Comparison of ENCODE assay signal across 12 cellular contexts in the genomic region with DNA sequence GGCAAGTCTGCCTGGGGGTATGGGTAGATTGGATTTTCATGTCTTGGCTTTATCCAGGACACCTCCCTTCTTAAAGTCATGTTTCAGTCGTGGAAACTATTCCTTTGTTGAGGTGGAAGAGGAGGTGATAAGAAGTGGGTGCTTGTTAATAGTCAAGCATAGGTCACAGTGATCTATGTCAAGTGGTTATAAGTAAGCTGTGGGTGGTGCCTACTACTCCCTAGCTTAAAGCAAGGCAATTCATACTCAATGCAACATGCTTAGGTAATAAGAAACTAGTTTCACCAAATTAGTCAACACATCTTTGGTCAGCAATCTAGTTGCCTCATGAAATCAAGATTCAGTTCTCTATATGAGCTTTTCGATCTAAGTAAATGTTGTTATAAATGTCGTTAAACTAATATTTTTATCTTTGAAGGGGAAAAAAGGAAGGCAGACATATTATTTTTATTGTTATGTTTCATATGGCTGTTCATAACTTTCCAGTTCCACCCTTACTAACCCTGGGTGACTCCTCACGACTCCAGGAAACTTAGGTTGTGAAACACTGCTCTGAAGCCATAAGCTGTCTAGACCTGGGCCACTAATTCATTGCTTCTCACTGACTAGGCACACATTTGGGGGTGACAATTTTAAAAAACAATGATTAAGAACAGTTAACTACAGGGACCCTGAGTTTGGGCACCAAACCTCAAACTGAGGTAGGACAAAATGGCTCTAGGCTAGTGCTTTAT. TPM values are rescaled to one million over a fixed set of nuclear protein-coding genes. Genes with fewer than 3 reads are reported as not detected.
DNase-seq lines count a peak whose midpoint lies in the region; ATAC-seq, FAIRE-seq and TF ChIP-seq lines count a peak whose summit lies in the region.
"Had no signal": no experiment of that assay in that cellular context is flagged by ENCODE, and none has a peak within 500 bp of the region (broad histone marks: within the 10 kb centered on the region; RNA-seq: fewer than 3 reads in every experiment).

No MANE protein-coding gene starts in this region.

- H3K79me2 ChIP-seq in GM12878 (ENCODE audit: control insufficient read depth, insufficient read depth, low read length), result no peaks in the 10 kb centered on the region

- FAIRE-seq in GM18507 (lab: Jason Lieb, UNC), result peak; percentile 50
- FAIRE-seq in GM12878 (lab: Jason Lieb, UNC), result peak; percentile 27
- no peak for FAIRE-seq in urothelium cell line (lab: Jason Lieb, UNC)

- H3K4me2 ChIP-seq in GM12878 (ENCODE audit: control insufficient read depth, insufficient read depth), result no peak overlapping the region
- H3K4me2 ChIP-seq: BLaER1 had no signal

- H3K4me3 ChIP-seq in GM12878 (no peak overlapping the region), endodermal cell (ENCODE audit: low read length) (no peak overlapping the region)
- H3K4me3 ChIP-seq: BLaER1, cardiac muscle cell had no signal

- H2AFZ ChIP-seq in GM12878 (ENCODE audit: control insufficient read depth, low read depth, low read length), result no peak overlapping the region

- CTCF ChIA-PET in GM12878 (lab: Yijun Ruan, JAX), result no interaction called here

- intact Hi-C loops in GM12878 (cut with micrococcal nuclease; ENCODE audit: unreplicated experiment), result no loop called here

- H3K27me3 Mint-ChIP-seq in endodermal cell (ENCODE audit: insufficient read depth), result no peaks in the 10 kb centered on the region

- TF ChIP-seq CTCF in GM12878 (IDR thresholded peaks at IDR 0.05 in 2 of 3, conservative IDR thresholded peaks at IDR 0.05 in 1 of 3; ENCODE audit: control insufficient read depth in 2 of 3, extremely low read depth in 1 of 3, insufficient read depth in 1 of 3, low read depth in 3 of 3, low read length in 3 of 3) (no peak), endodermal cell (conservative IDR thresholded peaks at IDR 0.05) (no peak)

- peak; percentile 50 for ATAC-seq in GM21390 (IDR thresholded peaks at IDR 0.05; ENCODE audit: unreplicated experiment)
- peak; percentile 71 for ATAC-seq in HG03159 (IDR thresholded peaks at IDR 0.05; ENCODE audit: unreplicated experiment)
- ATAC-seq in GM12878, result peak; percentile 54

- H3K4me1 Mint-ChIP-seq in endodermal cell, result peaks cover 22% of the 10 kb centered on the region

- H3K27ac ChIP-seq in GM12878 (ENCODE audit: control insufficient read depth, insufficient read depth) (no peak overlapping the region), endodermal cell (ENCODE audit: low read depth, low read length) (no peak overlapping the region)
- H3K27ac ChIP-seq: BLaER1, cardiac muscle cell had no signal

- in situ Hi-C loops in GM12878 (cut with MboI), result no loop called here

- no TSS peak for BruUV-seq in GM12878 (replicated peaks; lab: Mats Ljungman, UMichigan)

- peaks cover 3% of the 10 kb centered on the region for H3K9me3 Mint-ChIP-seq in endodermal cell

- no peak overlapping the region for H3K9ac ChIP-seq in GM12878 (ENCODE audit: control insufficient read depth, insufficient read depth, low read length)
- H3K9ac ChIP-seq in endodermal cell (ENCODE audit: extremely low read depth, low read length, poor library complexity, severe bottlenecking), result no peak overlapping the region
- H3K9ac ChIP-seq: BLaER1 had no signal

- H3K36me3 ChIP-seq in GM12878 (ENCODE audit: control insufficient read depth in 2 of 2, insufficient read depth in 2 of 2, low read length in 1 of 2) (no peaks in the 10 kb centered on the region), endodermal cell (ENCODE audit: control insufficient read depth, insufficient read depth, low read length) (no peaks in the 10 kb centered on the region)
- H3K36me3 ChIP-seq: BLaER1, cardiac muscle cell had no signal

- H3K27ac Mint-ChIP-seq in endodermal cell, result no peak overlapping the region

- H3K4me1 ChIP-seq in GM12878 (ENCODE audit: control insufficient read depth, insufficient read depth, low read length), result peaks cover 3% of the 10 kb centered on the region; the same call in 1 of the 2 replicates
- no peaks in the 10 kb centered on the region for H3K4me1 ChIP-seq in endodermal cell (ENCODE audit: control insufficient read depth, insufficient read depth, low read length)

- DNase-seq in GM18507 (ENCODE audit: extremely low spot score, insufficient read length, low read depth), result no peak
- no peak for DNase-seq in GM12878 (ENCODE audit: low read depth, low spot score)
- no peak for DNase-seq in urothelium cell line (ENCODE audit: low spot score)
- DNase-seq in COLO829 (ENCODE audit: low spot score), result no peak
- no peak for DNase-seq in endodermal cell
- DNase-seq in DMS53 treated with DMSO at 0.1 percent for 48 hours (lab: John Stamatoyannopoulos, UW; ENCODE audit: unreplicated experiment), result no peak
- DNase-seq: kidney glomerular epithelial cell had no signal

- H3K27me3 ChIP-seq in GM12878 (replicated peaks in 1 of 2; ENCODE audit: control insufficient read depth in 2 of 2, insufficient read depth in 2 of 2, low read length in 1 of 2) (no peaks in the 10 kb centered on the region), endodermal cell (ENCODE audit: control insufficient read depth, insufficient read depth, low read length, poor library complexity, severe bottlenecking) (no peaks in the 10 kb centered on the region)
- H3K27me3 ChIP-seq: BLaER1 had no signal

- no peaks in the 10 kb centered on the region for H4K20me1 ChIP-seq in GM12878 (ENCODE audit: control insufficient read depth, insufficient read depth)
- H4K20me1 ChIP-seq: BLaER1 had no signal

- RAD21 ChIA-PET in GM12878 (lab: Charles Lee; ENCODE audit: unreplicated experiment), result no interaction called here

- POLR2A ChIA-PET in GM12878 (lab: Charles Lee), result no interaction called here

- TF ChIP-seq RAD21 in GM12878 (IDR thresholded peaks at IDR 0.05; ENCODE audit: insufficient read depth, low read depth, low read length), result no peak

- WGBS in GM12878 (ENCODE audit: insufficient coverage, insufficient replicate concordance, low lambda C conversion rate, missing lambda C conversion rate), result 10% methylated on average over 4 of the region's 4 CpGs
- 90 to 93% methylated on average over 3 to 4 of the region's 4 CpGs for WGBS in endodermal cell (ENCODE audit: insufficient coverage in 1 of 2, insufficient read length in 1 of 2), 2 experiments

- no peak for TF ChIP-seq EP300 in GM12878 (IDR thresholded peaks at IDR 0.05; ENCODE audit: borderline replicate concordance in 1 of 2, control insufficient read depth in 1 of 2, low read depth in 2 of 2, low read length in 2 of 2)

- H3K9me3 ChIP-seq in GM12878 (replicated peaks; ENCODE audit: control insufficient read depth, insufficient read depth, low read length) (peaks cover 1% of the 10 kb centered on the region; the same call in 1 of the 3 replicates), endodermal cell (ENCODE audit: control insufficient read depth, low read length) (peaks cover 1% of the 10 kb centered on the region)

- no peak overlapping the region for H3K4me3 Mint-ChIP-seq in endodermal cell

- no peaks in the 10 kb centered on the region for H3K36me3 Mint-ChIP-seq in endodermal cell (ENCODE audit: low read depth)

- SMC1A ChIA-PET in GM12878 (lab: Charles Lee; ENCODE audit: uncharacterized antibody, unreplicated experiment), result no interaction called here

- TF ChIP-seq POLR2A in GM12878 (IDR thresholded peaks at IDR 0.05; ENCODE audit: low read depth, low read length), result no peak

TF ChIP-seq in GM12878, 131 proteins besides CTCF, POLR2A, EP300 and RAD21 (continues in another document):
- TF ChIP-seq ZNF274 (IDR thresholded peaks at IDR 0.05; ENCODE audit: insufficient read depth, insufficient read length) (no peak), NFXL1 (IDR thresholded peaks at IDR 0.05; ENCODE audit: borderline replicate concordance) (no peak), NFIC (IDR thresholded peaks at IDR 0.05; ENCODE audit: low read depth, low read length) (no peak), TAF1 (IDR thresholded peaks at IDR 0.05; ENCODE audit: borderline replicate concordance, low read depth, low read length) (no peak)

RNA-seq across cellular contexts. Expression of gene ABCB11, which starts 5.8 kb away (rescaled TPM):
- not detected in 2 replicates for total RNA-seq in GM12878 (2013; cell fraction: nucleolus; rRNA removed)
- total RNA-seq in GM12878 (2014; rRNA removed) (not detected in 2 replicates), GM12878 (2014; rRNA removed; fragmentation: Illumina TruSeq; extraction: Trizol) (not detected in 2 replicates), GM12878 (2021) (not detected in 2 replicates), endodermal cell (under 1 TPM; 0.04 TPM)
- not detected for polyA plus RNA-seq in GM12878 (2011; ENCODE audit: low read depth)
- polyA plus RNA-seq in GM12878 (2011; rRNA removed) (not detected in 2 replicates), GM12878 (2014; fragmentation: Illumina TruSeq; extraction: Trizol) (not detected in 2 replicates), GM12878 (2014; fragmentation: Nextera tagmentation; extraction: Ambion mirVana) (not detected), GM12878 (2014; rRNA removed) (not detected in 2 replicates), GM12878 (2016; fragmentation: Nextera tagmentation; extraction: Ambion mirVana) (not detected)
- not detected in 2 replicates for polyA plus RNA-seq in GM12878 (2011; cell fraction: cytosol; rRNA removed)
- polyA plus RNA-seq in GM12878 (2011; cell fraction: nucleus; rRNA removed), result not detected in 2 replicates
- not detected in 2 replicates for polyA plus RNA-seq in GM12878 (2012)
- polyA minus RNA-seq in GM12878 (2011; rRNA and poly(A)+ RNA removed), result not detected in 2 replicates
- not detected in 2 replicates for polyA minus RNA-seq in GM12878 (2011; cell fraction: cytosol; rRNA and poly(A)+ RNA removed)
- polyA minus RNA-seq in GM12878 (2011; cell fraction: nucleus; rRNA and poly(A)+ RNA removed), result not detected in 2 replicates
- polyA plus RNA-seq in endodermal cell (2013, experiment 1 of 2), result 0.04 TPM
- 0.04 TPM for polyA plus RNA-seq in endodermal cell (2013, experiment 2 of 2)
- total RNA-seq: osteocyte had no signal

RNA-seq across cellular contexts. Expression of gene DHRS9, which starts 32.5 kb away (rescaled TPM):
- not detected in 2 replicates for total RNA-seq in GM12878 (2013; cell fraction: nucleolus; rRNA removed)
- total RNA-seq in GM12878 (2014; rRNA removed) (0.11 and 0.34 TPM in 2 replicates), GM12878 (2014; rRNA removed; fragmentation: Illumina TruSeq; extraction: Trizol) (0.13 TPM in 1 of 2 replicates, not detected in the other), GM12878 (2021) (0.16 TPM in 1 of 2 replicates, not detected in the other), endodermal cell (not detected)
- 0.67 TPM for polyA plus RNA-seq in GM12878 (2011; ENCODE audit: low read depth)
- polyA plus RNA-seq in GM12878 (2011; rRNA removed) (not detected in 2 replicates), GM12878 (2014; fragmentation: Illumina TruSeq; extraction: Trizol) (0.09 TPM in 1 of 2 replicates, not detected in the other), GM12878 (2014; fragmentation: Nextera tagmentation; extraction: Ambion mirVana) (under 1 TPM in 1 of 2 experiments, not detected in 1; 0.13 TPM), GM12878 (2014; rRNA removed) (not detected in 2 replicates), GM12878 (2016; fragmentation: Nextera tagmentation; extraction: Ambion mirVana) (under 1 TPM in 1 of 2 experiments, not detected in 1; 0.30 TPM)
- not detected in 2 replicates for polyA plus RNA-seq in GM12878 (2011; cell fraction: cytosol; rRNA removed)
- not detected in 2 replicates for polyA plus RNA-seq in GM12878 (2011; cell fraction: nucleus; rRNA removed)
- 0.27 and 0.36 TPM in 2 replicates for polyA plus RNA-seq in GM12878 (2012)
- polyA minus RNA-seq in GM12878 (2011; rRNA and poly(A)+ RNA removed), result not detected in 2 replicates
- polyA minus RNA-seq in GM12878 (2011; cell fraction: cytosol; rRNA and poly(A)+ RNA removed), result not detected in 2 replicates
- polyA minus RNA-seq in GM12878 (2011; cell fraction: nucleus; rRNA and poly(A)+ RNA removed), result not detected in 2 replicates
- polyA plus RNA-seq in endodermal cell (2013, experiment 1 of 2), result 0.14 TPM
- polyA plus RNA-seq in endodermal cell (2013, experiment 2 of 2), result 0.17 TPM
- total RNA-seq: cardiac muscle cell, osteocyte had no signal
